19 cellular contexts compared by ENCODE assay signal in genomic region chr7:121301441-121302213, GRCh38. TPM values are rescaled to one million over a fixed set of nuclear protein-coding genes. Genes with fewer than 3 reads are reported as not detected.
DNase-seq lines count a peak whose midpoint lies in the region; ATAC-seq and TF ChIP-seq lines count a peak whose summit lies in the region.
"Had no signal": no experiment of that assay in that cellular context is flagged by ENCODE, and none has a peak within 500 bp of the region (broad histone marks: within the 10 kb centered on the region; RNA-seq: fewer than 3 reads in every experiment).

No MANE protein-coding gene starts in this region.

- no peak for ATAC-seq in GM23338
- ATAC-seq in GM19023 (IDR thresholded peaks at IDR 0.05; ENCODE audit: unreplicated experiment): no peak
- ATAC-seq: Right ventricle myocardium inferior had no signal

- H3K4me3 Mint-ChIP-seq in GM23338: no peak overlapping the region
- H3K4me3 Mint-ChIP-seq: activated CD4-positive, alpha-beta memory T cell treated with anti-CD3 and anti-CD28 coated beads, Interleukin-2, amount 10 ng/mL, durations not matched to agents 7 days and 5 days; activated naive CD8-positive, alpha-beta T cell; T-helper 1 cell treated with Interleukin-12 subunit alpha and Interleukin-12 subunit beta and Interleukin-4 antibody, amounts not matched to agents 30 μg/mL and 1 μg/mL, for 36 hours had no signal

- H4K20me1 ChIP-seq in GM23338 (replicated peaks; ENCODE audit: insufficient read depth): no peaks in the 10 kb centered on the region

- H3K4me1 Mint-ChIP-seq in GM23338: peaks cover 16% of the 10 kb centered on the region; the same call in 2 of the 3 replicates
- H3K4me1 Mint-ChIP-seq: activated CD4-positive, alpha-beta memory T cell treated with anti-CD3 and anti-CD28 coated beads, Interleukin-2, amount 10 ng/mL, durations not matched to agents 7 days and 5 days had no signal

- no peaks in the 10 kb centered on the region for H3K36me3 Mint-ChIP-seq in GM23338 (ENCODE audit: low read depth)
- H3K36me3 Mint-ChIP-seq: activated naive CD8-positive, alpha-beta T cell had no signal

- H3K4me2 ChIP-seq in GM23338: no peak overlapping the region

- H3F3A ChIP-seq in GM23338 (replicated peaks; ENCODE audit: low read depth): no peaks in the 10 kb centered on the region

- no peak overlapping the region for H3K27ac ChIP-seq in GM23338 (ENCODE audit: low read depth)
- H3K27ac ChIP-seq: uterus, WERI-Rb-1 had no signal

- H2AFZ ChIP-seq in GM23338: no peak overlapping the region

- TF ChIP-seq CTCF in cardiac fibroblast (IDR thresholded peaks at IDR 0.05; ENCODE audit: low read depth, low read length) (no peak), GM23338 (conservative IDR thresholded peaks at IDR 0.05; ENCODE audit: low read depth in 2 of 2) (no peak)

- H3K9me2 ChIP-seq in GM23338 (ENCODE audit: insufficient read depth): no peaks in the 10 kb centered on the region

- no peaks in the 10 kb centered on the region for H3K27me3 Mint-ChIP-seq in GM23338 (ENCODE audit: insufficient read depth, low read depth, poor library complexity)

- DNase-seq in EL: peak; percentile 38
- peak; percentile 27 to 46 for DNase-seq in NCI-H446 (lab: John Stamatoyannopoulos, UW)
- peak; percentile 13 to 28 for DNase-seq in cardiac fibroblast (ENCODE audit: low read depth in 2 of 2)
- DNase-seq in myocyte (ENCODE audit: low read depth): peak; percentile 62
- DNase-seq in effector CD4-positive, alpha-beta T cell: no peak
- no peak for DNase-seq in AG20443 (ENCODE audit: low spot score)
- DNase-seq in GM23338 (ENCODE audit: low spot score): no peak
- DNase-seq: activated CD4-positive, alpha-beta memory T cell treated with anti-CD3 and anti-CD28 coated beads, Interleukin-2, amount 10 ng/mL, durations not matched to agents 7 days and 5 days; activated T-cell treated with anti-CD3 and anti-CD28 coated beads, Interleukin-2, amount 50 U/mL, for 48 hours; caudate nucleus; kidney; NCI-H1417; uterus; WERI-Rb-1 had no signal

- H3K4me3 ChIP-seq in cardiac fibroblast (replicated peaks in 1 of 2; ENCODE audit: low read depth in 2 of 2, low read length in 2 of 2) (no peak overlapping the region), GM23338 (no peak overlapping the region)
- H3K4me3 ChIP-seq: uterus had no signal

- no peaks in the 10 kb centered on the region for H3K36me3 ChIP-seq in GM23338 (ENCODE audit: insufficient read depth)
- H3K36me3 ChIP-seq: uterus, WERI-Rb-1 had no signal

- no peak overlapping the region for H3K27ac Mint-ChIP-seq in GM23338
- H3K27ac Mint-ChIP-seq: activated CD4-positive, alpha-beta memory T cell treated with anti-CD3 and anti-CD28 coated beads, Interleukin-2, amount 10 ng/mL, durations not matched to agents 7 days and 5 days; activated naive CD8-positive, alpha-beta T cell; T-helper 1 cell treated with Interleukin-12 subunit alpha and Interleukin-12 subunit beta and Interleukin-4 antibody, amounts not matched to agents 30 μg/mL and 1 μg/mL, for 36 hours had no signal

- H3K9me3 Mint-ChIP-seq in GM23338: no peaks in the 10 kb centered on the region
- H3K9me3 Mint-ChIP-seq: activated CD4-positive, alpha-beta memory T cell treated with anti-CD3 and anti-CD28 coated beads, Interleukin-2, amount 10 ng/mL, durations not matched to agents 7 days and 5 days; T-helper 1 cell treated with Interleukin-12 subunit alpha and Interleukin-12 subunit beta and Interleukin-4 antibody, amounts not matched to agents 30 μg/mL and 1 μg/mL, for 36 hours had no signal

- H3K27me3 ChIP-seq in GM23338 (ENCODE audit: insufficient read depth): no peaks in the 10 kb centered on the region
- H3K27me3 ChIP-seq: uterus had no signal

- peaks cover 4% of the 10 kb centered on the region; the same call in 1 of the 2 replicates for H3K4me1 ChIP-seq in GM23338 (ENCODE audit: insufficient read depth)
- H3K4me1 ChIP-seq: uterus had no signal

- no peaks in the 10 kb centered on the region for H3K79me2 ChIP-seq in GM23338 (replicated peaks; ENCODE audit: insufficient read depth)

TF ChIP-seq in GM23338, 12 proteins besides CTCF, POLR2A, EP300 and RAD21 (continues in another document):
- TF ChIP-seq ETS1 (IDR thresholded peaks at IDR 0.05) (no peak), NANOG (IDR thresholded peaks at IDR 0.05; ENCODE audit: borderline replicate concordance) (no peak), EZH2 (IDR thresholded peaks at IDR 0.05; ENCODE audit: low read depth, unreplicated experiment) (no peak), STAT1 (IDR thresholded peaks at IDR 0.05; ENCODE audit: unreplicated experiment) (no peak), POLR2AphosphoS5 (IDR thresholded peaks at IDR 0.05; ENCODE audit: low read depth) (no peak), JUNB (IDR thresholded peaks at IDR 0.05; ENCODE audit: unreplicated experiment) (no peak), EZH2phosphoT487 (IDR thresholded peaks at IDR 0.05; ENCODE audit: unreplicated experiment) (no peak), ZNF114 (CRISPR knock-in tag; IDR thresholded peaks at IDR 0.05) (no peak), ZNF462 (CRISPR knock-in tag; IDR thresholded peaks at IDR 0.05) (no peak), CREB1 (CRISPR knock-in tag; IDR thresholded peaks at IDR 0.05; ENCODE audit: low read depth) (no peak)

RNA-seq across cellular contexts. Expression of gene WNT16, which starts 27.2 kb away (rescaled TPM):
- total RNA-seq in myocyte: 0.05 TPM in 1 of 2 replicates, not detected in the other
- polyA plus RNA-seq in myocyte (2012): 0.06 TPM
- total RNA-seq in GM23338 (2014; rRNA removed; shearing (Covaris generic)): 0.73 and 1.5 TPM in 2 replicates
- polyA plus RNA-seq in GM23338 (2016; fragmentation: Nextera tagmentation; extraction: Ambion mirVana): 0.45 and 0.50 TPM in 2 replicates
- total RNA-seq: activated CD4-positive, alpha-beta memory T cell treated with anti-CD3 and anti-CD28 coated beads, Interleukin-2, amount 10 ng/mL, durations not matched to agents 7 days and 5 days; kidney; mesenteric fat pad; Right ventricle myocardium inferior had no signal

Comparison
In these comparisons a context has a peak if more than half of its experiments do, and no peak if none do; other contexts are left out.
1. DNase-seq: peak in EL (single experiment), NCI-H446 (2 of 2), cardiac fibroblast (2 of 2) and myocyte (single experiment); none in effector CD4-positive, alpha-beta T cell (single experiment), AG20443 (single experiment) and GM23338 (single experiment).